Comparison of ENCODE assay signal across 1 cellular context in genomic region chr2:149587220-149587949, GRCh38.
TF ChIP-seq lines count a peak whose summit lies in the region.

Gene MMADHC, minus strand, starts transcription at chr2:149587775. Its CDS starts 678 bp downstream, at chr2:149587097.

TF ChIP-seq in HepG2, 621 proteins besides CTCF, POLR2A, EP300 and RAD21 (continued from another document and continues in another):
- TF ChIP-seq ZNF687 (CRISPR knock-in tag; IDR thresholded peaks at IDR 0.05) (peak; percentile 97), FOXC1 (CRISPR knock-in tag; IDR thresholded peaks at IDR 0.05; ENCODE audit: borderline replicate concordance) (peak; percentile 62; the same call in 1 of the 2 replicates), ERF (CRISPR knock-in tag; IDR thresholded peaks at IDR 0.05) (peak; percentile 85; the same call in 1 of the 2 replicates), RFXAP (CRISPR knock-in tag; IDR thresholded peaks at IDR 0.05; ENCODE audit: borderline replicate concordance) (peak; percentile 84; the same call in 1 of the 2 replicates), TOE1 (CRISPR knock-in tag; IDR thresholded peaks at IDR 0.05) (0 out of 2 replicates have a peak, but pooled peaks have one; percentile 20), THRA (CRISPR knock-in tag; IDR thresholded peaks at IDR 0.05; ENCODE audit: borderline replicate concordance) (peak; percentile 26), ZFP91 (CRISPR knock-in tag; IDR thresholded peaks at IDR 0.05; ENCODE audit: borderline replicate concordance) (peak; percentile 97), THAP11 (CRISPR knock-in tag; IDR thresholded peaks at IDR 0.05) (peak; percentile 85), CHD2 (IDR thresholded peaks at IDR 0.05; ENCODE audit: low read depth, low read length) (peak; percentile 32; the same call in 1 of the 2 replicates), NR2F2 (IDR thresholded peaks at IDR 0.05; ENCODE audit: borderline replicate concordance, low read depth) (no peak), SOX5 (CRISPR knock-in tag; IDR thresholded peaks at IDR 0.05; ENCODE audit: borderline replicate concordance) (no peak), MLX (CRISPR knock-in tag; IDR thresholded peaks at IDR 0.05) (peak; percentile 29; the same call in 1 of the 2 replicates), MXD4 (CRISPR knock-in tag; IDR thresholded peaks at IDR 0.05) (peak; percentile 74; the same call in 1 of the 2 replicates), ZNF232 (CRISPR knock-in tag; IDR thresholded peaks at IDR 0.05; ENCODE audit: borderline replicate concordance) (no peak), PCBP2 (optimal IDR thresholded peaks at IDR 0.05; ENCODE audit: low read depth, low read length, poor library complexity, severe bottlenecking) (no peak), RARG (CRISPR knock-in tag; IDR thresholded peaks at IDR 0.05; ENCODE audit: low read depth) (no peak), PLSCR1 (CRISPR knock-in tag; IDR thresholded peaks at IDR 0.05; ENCODE audit: borderline replicate concordance) (no peak), ATF5 (CRISPR knock-in tag; IDR thresholded peaks at IDR 0.05; ENCODE audit: low read depth) (no peak; the same call in 1 of the 2 replicates), ZNF556 (CRISPR knock-in tag; IDR thresholded peaks at IDR 0.05; ENCODE audit: borderline replicate concordance) (peak; percentile 65; the same call in 1 of the 2 replicates), SP140L (CRISPR knock-in tag; IDR thresholded peaks at IDR 0.05; ENCODE audit: borderline replicate concordance) (peak; percentile 49; the same call in 1 of the 2 replicates), RFXANK (CRISPR knock-in tag; IDR thresholded peaks at IDR 0.05) (no peak), MAZ (IDR thresholded peaks at IDR 0.05; ENCODE audit: borderline replicate concordance, low read depth, low read length) (peak; percentile 56), MAZ (CRISPR knock-in tag; IDR thresholded peaks at IDR 0.05; ENCODE audit: low read depth) (peak; percentile 92), ZNF264 (CRISPR knock-in tag; IDR thresholded peaks at IDR 0.05) (peak; percentile 62), ZFX (CRISPR knock-in tag; IDR thresholded peaks at IDR 0.05; ENCODE audit: low read depth) (peak; percentile 85), ZFP82 (CRISPR knock-in tag; IDR thresholded peaks at IDR 0.05; ENCODE audit: borderline replicate concordance) (no peak), ZNF512 (CRISPR knock-in tag; IDR thresholded peaks at IDR 0.05) (no peak), PHF20 (CRISPR knock-in tag; IDR thresholded peaks at IDR 0.05) (peak; percentile 79), CENPBD1 (CRISPR knock-in tag; IDR thresholded peaks at IDR 0.05; ENCODE audit: borderline replicate concordance, low read depth) (peak; percentile 91; the same call in 1 of the 2 replicates), CREBL2 (CRISPR knock-in tag; IDR thresholded peaks at IDR 0.05; ENCODE audit: borderline replicate concordance) (peak; percentile 72; the same call in 1 of the 2 replicates), PPARG (CRISPR knock-in tag; conservative IDR thresholded peaks at IDR 0.05) (peak; percentile 60; the same call in 1 of the 2 replicates), TSC22D2 (CRISPR knock-in tag; IDR thresholded peaks at IDR 0.05; ENCODE audit: borderline replicate concordance) (peak; percentile 56; the same call in 1 of the 2 replicates), ZNF280D (CRISPR knock-in tag; IDR thresholded peaks at IDR 0.05) (peak; percentile 96; the same call in 1 of the 2 replicates), ZNF646 (CRISPR knock-in tag; IDR thresholded peaks at IDR 0.05) (no peak)
